ENCODE assay signal across 30 cellular contexts in the genomic region with DNA sequence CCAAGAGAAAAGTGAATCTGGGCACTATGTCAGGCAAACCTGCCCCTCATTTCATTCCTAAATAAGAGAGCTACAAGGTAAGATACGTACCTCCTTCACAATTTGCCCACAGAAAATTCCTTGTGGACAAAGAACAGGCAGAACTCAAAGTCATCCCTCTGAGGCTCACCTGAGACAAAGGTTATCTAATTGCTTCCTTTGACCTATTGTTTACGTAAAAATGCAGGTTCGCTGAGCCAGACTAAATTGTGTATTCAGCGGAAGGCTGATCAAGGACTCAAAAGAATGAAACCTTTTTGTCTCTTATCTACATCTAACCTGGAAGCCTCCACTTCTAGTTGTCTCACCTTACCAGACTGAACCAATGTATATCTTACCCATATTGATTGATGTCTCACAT.
"Had no signal": no experiment of that assay in that cellular context is flagged by ENCODE, and none has a peak within 500 bp of the region (broad histone marks: within the 10 kb centered on the region; RNA-seq: fewer than 3 reads in every experiment).

No MANE protein-coding gene starts in this region.

- H3K9me3 ChIP-seq: MG63, SJSA1, SK-N-SH had no signal

- DNase-seq: activated CD4-positive, alpha-beta T cell treated with anti-CD3 and anti-CD28 coated beads for 36 hours; activated CD8-positive, alpha-beta T cell treated with anti-CD3 and anti-CD28 coated beads for 36 hours; activated gamma-delta T cell treated with Interleukin-2 at 50 U/mL for 16 hours; activated naive CD4-positive, alpha-beta T cell treated with anti-CD3 and anti-CD28 coated beads for 36 hours; activated T-cell treated with anti-CD3 and anti-CD28 coated beads, Interleukin-2, amount 50 U/mL, for 1 hour; anterior cingulate cortex; brain microvascular endothelial cell; central memory CD4-positive, alpha-beta T cell; Kasumi-1; KG1; MG63; NCI-H1048; NCI-H1105 treated with DMSO at 0.1 percent for 48 hours; NCI-H1436; NCI-H1694; NCI-H1930; NCI-H2081 treated with DMSO at 0.1 percent for 48 hours; NCI-H2171 treated with DMSO at 0.1 percent for 48 hours; NCI-H2227 treated with DMSO at 0.1 percent for 48 hours; NCI-H446; NCI-H510A treated with DMSO at 0.1 percent for 48 hours; NCI-H526 treated with DMSO at 0.1 percent for 48 hours; SHP77 treated with DMSO at 0.1 percent for 48 hours; SK-N-SH had no signal

- H3K4me1 ChIP-seq: SJSA1 had no signal

- H3K36me3 Mint-ChIP-seq: activated naive CD4-positive, alpha-beta T cell treated with anti-CD3 and anti-CD28 coated beads, Interleukin-2, amount 50 U/mL, for 72 hours had no signal

- H3K27me3 Mint-ChIP-seq: activated CD4-positive, alpha-beta T cell treated with anti-CD3 and anti-CD28 coated beads for 36 hours; activated CD8-positive, alpha-beta T cell treated with anti-CD3 and anti-CD28 coated beads for 36 hours had no signal

- ATAC-seq: activated CD4-positive, alpha-beta T cell treated with anti-CD3 and anti-CD28 coated beads for 36 hours; activated CD4-positive, CD25-positive, alpha-beta regulatory T cell treated with anti-CD3 and anti-CD28 coated beads, Interleukin-2, amount 50 U/mL, for 24 hours; activated CD8-positive, alpha-beta T cell treated with anti-CD3 and anti-CD28 coated beads for 36 hours; activated naive CD4-positive, alpha-beta T cell treated with anti-CD3 and anti-CD28 coated beads, Interleukin-2, amount 50 U/mL, for 72 hours; Panc1 had no signal

- H3K36me3 ChIP-seq: brain microvascular endothelial cell, MG63, SJSA1 had no signal

- H3K9me2 ChIP-seq: SK-N-SH had no signal

- H3K27ac Mint-ChIP-seq: activated CD4-positive, alpha-beta T cell treated with anti-CD3 and anti-CD28 coated beads for 36 hours; activated CD8-positive, alpha-beta T cell treated with anti-CD3 and anti-CD28 coated beads for 36 hours; activated naive CD4-positive, alpha-beta T cell treated with anti-CD3 and anti-CD28 coated beads for 36 hours; activated naive CD4-positive, alpha-beta T cell treated with anti-CD3 and anti-CD28 coated beads, Interleukin-2, amount 50 U/mL, for 72 hours; T-helper 1 cell treated with Interleukin-12 subunit alpha and Interleukin-12 subunit beta and Interleukin-4 antibody, amounts not matched to agents 30 μg/mL and 1 μg/mL, for 36 hours; T-helper 2 cell treated with Interferon-gamma antibody and Interleukin-4, amounts not matched to agents 5 μg/mL and 100 μg/mL, for 36 hours had no signal

- H3K9me3 Mint-ChIP-seq: activated CD8-positive, alpha-beta T cell treated with anti-CD3 and anti-CD28 coated beads for 36 hours; activated naive CD4-positive, alpha-beta T cell treated with anti-CD3 and anti-CD28 coated beads for 36 hours had no signal

- H3K4me2 ChIP-seq: SK-N-SH had no signal

- H3K4me3 ChIP-seq: MG63, SJSA1 had no signal

- H3K4me3 Mint-ChIP-seq: activated CD4-positive, alpha-beta T cell treated with anti-CD3 and anti-CD28 coated beads for 36 hours; activated CD8-positive, alpha-beta T cell treated with anti-CD3 and anti-CD28 coated beads for 36 hours; activated naive CD4-positive, alpha-beta T cell treated with anti-CD3 and anti-CD28 coated beads for 36 hours; T-helper 1 cell treated with Interleukin-12 subunit alpha and Interleukin-12 subunit beta and Interleukin-4 antibody, amounts not matched to agents 30 μg/mL and 1 μg/mL, for 36 hours; T-helper 2 cell treated with Interferon-gamma antibody and Interleukin-4, amounts not matched to agents 5 μg/mL and 100 μg/mL, for 36 hours had no signal

- H3K4me1 Mint-ChIP-seq: activated CD4-positive, alpha-beta T cell treated with anti-CD3 and anti-CD28 coated beads for 36 hours had no signal

- H3K27me3 ChIP-seq: brain microvascular endothelial cell, MG63, SJSA1 had no signal

- H3K27ac ChIP-seq: brain microvascular endothelial cell, SJSA1 had no signal
